Comparison of ENCODE assay signal across 16 cellular contexts in the genomic region with DNA sequence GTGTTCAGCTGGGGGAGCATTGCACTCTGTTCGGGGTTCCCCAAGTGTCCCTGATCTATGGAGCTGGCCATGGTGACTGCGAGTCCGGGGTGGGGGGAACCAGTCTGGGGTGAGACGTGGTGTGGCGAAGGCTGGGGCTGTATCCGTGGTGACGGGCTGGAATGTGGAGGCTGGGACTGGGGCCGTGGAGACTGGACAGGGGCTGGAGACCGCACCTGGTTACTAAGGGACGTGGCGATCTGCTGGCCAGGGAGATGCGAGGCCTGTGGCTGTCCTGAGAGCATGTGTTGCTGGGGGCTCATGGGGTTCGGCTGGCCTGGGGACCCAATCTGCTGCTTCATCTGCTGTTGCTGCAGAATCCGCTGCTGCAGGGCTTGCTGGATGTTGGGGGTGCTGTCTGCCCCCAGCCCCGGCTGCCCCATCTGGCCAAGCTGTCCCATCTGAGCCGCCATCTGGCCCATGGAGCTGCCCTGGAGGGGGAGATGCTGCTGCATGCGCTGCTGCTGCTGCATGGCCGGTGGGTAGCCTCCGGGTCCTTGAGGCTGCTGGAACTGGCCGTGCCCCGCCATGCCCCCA.
"Had no signal": no experiment of that assay in that cellular context is flagged by ENCODE, and none has a peak within 500 bp of the region (broad histone marks: within the 10 kb centered on the region; RNA-seq: fewer than 3 reads in every experiment).

No MANE protein-coding gene starts in this region.

- H3K27me3 Mint-ChIP-seq: activated B cell treated with CpG ODN at 0.5 μM for 24 hours; activated CD4-positive, alpha-beta memory T cell treated with anti-CD3 and anti-CD28 coated beads, Interleukin-2, amount 10 ng/mL, durations not matched to agents 7 days and 5 days; activated naive CD4-positive, alpha-beta T cell treated with anti-CD3 and anti-CD28 coated beads, Interleukin-2, amount 10 ng/mL, durations not matched to agents 7 days and 5 days; naive thymus-derived CD4-positive, alpha-beta T cell; T-cell had no signal

- ATAC-seq: esophagus mucosa; gastrocnemius medialis; naive thymus-derived CD4-positive, alpha-beta T cell; T-cell had no signal

- H3K4me1 Mint-ChIP-seq: activated B cell treated with CpG ODN at 0.5 μM for 24 hours; activated CD4-positive, alpha-beta memory T cell treated with anti-CD3 and anti-CD28 coated beads, Interleukin-2, amount 10 ng/mL, durations not matched to agents 7 days and 5 days; activated naive CD4-positive, alpha-beta T cell treated with anti-CD3 and anti-CD28 coated beads, Interleukin-2, amount 10 ng/mL, durations not matched to agents 7 days and 5 days; T-cell had no signal

- H3K27ac Mint-ChIP-seq: activated B cell treated with CpG ODN at 0.5 μM for 24 hours; activated CD4-positive, alpha-beta memory T cell treated with anti-CD3 and anti-CD28 coated beads, Interleukin-2, amount 10 ng/mL, durations not matched to agents 7 days and 5 days; activated naive CD4-positive, alpha-beta T cell treated with anti-CD3 and anti-CD28 coated beads, Interleukin-2, amount 10 ng/mL, durations not matched to agents 7 days and 5 days; immature natural killer cell; T-cell had no signal

- DNase-seq: activated B cell treated with CpG ODN at 0.5 μM for 24 hours; activated CD4-positive, alpha-beta memory T cell treated with anti-CD3 and anti-CD28 coated beads, Interleukin-2, amount 10 ng/mL, durations not matched to agents 7 days and 5 days; activated CD4-positive, alpha-beta T cell treated with anti-CD3 and anti-CD28 coated beads for 48 hours; activated naive CD4-positive, alpha-beta T cell treated with anti-CD3 and anti-CD28 coated beads, Interleukin-2, amount 10 ng/mL, durations not matched to agents 7 days and 5 days; activated T-cell treated with anti-CD3 and anti-CD28 coated beads, Interleukin-2, amount 50 U/mL, for 1 hour; cerebellar nuclear complex; effector CD8-positive, alpha-beta T cell; gastrocnemius medialis; heart right ventricle; immature natural killer cell; mesendoderm; naive thymus-derived CD4-positive, alpha-beta T cell; stimulated activated naive CD4-positive, alpha-beta T cell treated with Interleukin-2 at 50 U/mL for 16 hours; T-cell; tibial artery had no signal

- H3K9me3 Mint-ChIP-seq: activated B cell treated with CpG ODN at 0.5 μM for 24 hours; activated CD4-positive, alpha-beta memory T cell treated with anti-CD3 and anti-CD28 coated beads, Interleukin-2, amount 10 ng/mL, durations not matched to agents 7 days and 5 days; activated naive CD4-positive, alpha-beta T cell treated with anti-CD3 and anti-CD28 coated beads, Interleukin-2, amount 10 ng/mL, durations not matched to agents 7 days and 5 days; immature natural killer cell; T-cell had no signal

- H3K4me3 Mint-ChIP-seq: activated B cell treated with CpG ODN at 0.5 μM for 24 hours; activated CD4-positive, alpha-beta memory T cell treated with anti-CD3 and anti-CD28 coated beads, Interleukin-2, amount 10 ng/mL, durations not matched to agents 7 days and 5 days; activated naive CD4-positive, alpha-beta T cell treated with anti-CD3 and anti-CD28 coated beads, Interleukin-2, amount 10 ng/mL, durations not matched to agents 7 days and 5 days; immature natural killer cell; naive thymus-derived CD4-positive, alpha-beta T cell; T-cell had no signal
